In the genomic region with DNA sequence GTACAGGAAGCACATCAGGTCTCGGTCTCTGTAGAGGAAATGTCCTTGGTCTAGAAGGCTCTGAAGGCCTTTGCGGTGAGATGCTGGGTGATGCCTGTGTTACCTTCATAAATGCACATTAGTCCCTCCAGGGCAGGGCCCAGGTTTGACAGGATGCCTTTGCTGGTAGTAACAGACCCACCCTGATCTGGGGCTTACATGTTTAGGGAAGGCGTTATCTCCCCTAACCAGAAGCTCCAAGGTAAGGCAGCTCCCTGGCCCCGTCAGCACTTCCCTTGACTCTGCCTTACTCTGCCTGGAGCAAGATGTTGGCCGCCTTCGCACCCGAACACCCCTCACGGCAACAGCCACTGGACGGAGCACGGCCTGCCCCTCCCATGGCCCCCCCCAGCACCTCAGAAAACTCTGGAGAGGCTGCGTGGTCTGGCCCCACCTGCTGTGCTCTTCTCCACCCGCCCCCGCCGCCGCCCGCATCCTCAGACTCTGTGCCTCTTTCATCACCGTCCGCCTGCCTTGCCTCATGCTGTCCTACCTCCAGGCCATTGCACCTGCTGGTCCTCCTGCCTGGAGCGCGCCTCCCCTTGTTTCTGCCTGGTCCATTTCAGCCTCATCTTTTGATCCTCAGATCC, we compare ENCODE assay signal across 1 cellular context.
TF ChIP-seq lines count a peak whose summit lies in the region.

No MANE protein-coding gene starts in this region.

TF ChIP-seq in K562, 482 proteins besides CTCF, POLR2A, EP300 and RAD21 (continued from another document and continues in another):
- TF ChIP-seq, protein P1, sequence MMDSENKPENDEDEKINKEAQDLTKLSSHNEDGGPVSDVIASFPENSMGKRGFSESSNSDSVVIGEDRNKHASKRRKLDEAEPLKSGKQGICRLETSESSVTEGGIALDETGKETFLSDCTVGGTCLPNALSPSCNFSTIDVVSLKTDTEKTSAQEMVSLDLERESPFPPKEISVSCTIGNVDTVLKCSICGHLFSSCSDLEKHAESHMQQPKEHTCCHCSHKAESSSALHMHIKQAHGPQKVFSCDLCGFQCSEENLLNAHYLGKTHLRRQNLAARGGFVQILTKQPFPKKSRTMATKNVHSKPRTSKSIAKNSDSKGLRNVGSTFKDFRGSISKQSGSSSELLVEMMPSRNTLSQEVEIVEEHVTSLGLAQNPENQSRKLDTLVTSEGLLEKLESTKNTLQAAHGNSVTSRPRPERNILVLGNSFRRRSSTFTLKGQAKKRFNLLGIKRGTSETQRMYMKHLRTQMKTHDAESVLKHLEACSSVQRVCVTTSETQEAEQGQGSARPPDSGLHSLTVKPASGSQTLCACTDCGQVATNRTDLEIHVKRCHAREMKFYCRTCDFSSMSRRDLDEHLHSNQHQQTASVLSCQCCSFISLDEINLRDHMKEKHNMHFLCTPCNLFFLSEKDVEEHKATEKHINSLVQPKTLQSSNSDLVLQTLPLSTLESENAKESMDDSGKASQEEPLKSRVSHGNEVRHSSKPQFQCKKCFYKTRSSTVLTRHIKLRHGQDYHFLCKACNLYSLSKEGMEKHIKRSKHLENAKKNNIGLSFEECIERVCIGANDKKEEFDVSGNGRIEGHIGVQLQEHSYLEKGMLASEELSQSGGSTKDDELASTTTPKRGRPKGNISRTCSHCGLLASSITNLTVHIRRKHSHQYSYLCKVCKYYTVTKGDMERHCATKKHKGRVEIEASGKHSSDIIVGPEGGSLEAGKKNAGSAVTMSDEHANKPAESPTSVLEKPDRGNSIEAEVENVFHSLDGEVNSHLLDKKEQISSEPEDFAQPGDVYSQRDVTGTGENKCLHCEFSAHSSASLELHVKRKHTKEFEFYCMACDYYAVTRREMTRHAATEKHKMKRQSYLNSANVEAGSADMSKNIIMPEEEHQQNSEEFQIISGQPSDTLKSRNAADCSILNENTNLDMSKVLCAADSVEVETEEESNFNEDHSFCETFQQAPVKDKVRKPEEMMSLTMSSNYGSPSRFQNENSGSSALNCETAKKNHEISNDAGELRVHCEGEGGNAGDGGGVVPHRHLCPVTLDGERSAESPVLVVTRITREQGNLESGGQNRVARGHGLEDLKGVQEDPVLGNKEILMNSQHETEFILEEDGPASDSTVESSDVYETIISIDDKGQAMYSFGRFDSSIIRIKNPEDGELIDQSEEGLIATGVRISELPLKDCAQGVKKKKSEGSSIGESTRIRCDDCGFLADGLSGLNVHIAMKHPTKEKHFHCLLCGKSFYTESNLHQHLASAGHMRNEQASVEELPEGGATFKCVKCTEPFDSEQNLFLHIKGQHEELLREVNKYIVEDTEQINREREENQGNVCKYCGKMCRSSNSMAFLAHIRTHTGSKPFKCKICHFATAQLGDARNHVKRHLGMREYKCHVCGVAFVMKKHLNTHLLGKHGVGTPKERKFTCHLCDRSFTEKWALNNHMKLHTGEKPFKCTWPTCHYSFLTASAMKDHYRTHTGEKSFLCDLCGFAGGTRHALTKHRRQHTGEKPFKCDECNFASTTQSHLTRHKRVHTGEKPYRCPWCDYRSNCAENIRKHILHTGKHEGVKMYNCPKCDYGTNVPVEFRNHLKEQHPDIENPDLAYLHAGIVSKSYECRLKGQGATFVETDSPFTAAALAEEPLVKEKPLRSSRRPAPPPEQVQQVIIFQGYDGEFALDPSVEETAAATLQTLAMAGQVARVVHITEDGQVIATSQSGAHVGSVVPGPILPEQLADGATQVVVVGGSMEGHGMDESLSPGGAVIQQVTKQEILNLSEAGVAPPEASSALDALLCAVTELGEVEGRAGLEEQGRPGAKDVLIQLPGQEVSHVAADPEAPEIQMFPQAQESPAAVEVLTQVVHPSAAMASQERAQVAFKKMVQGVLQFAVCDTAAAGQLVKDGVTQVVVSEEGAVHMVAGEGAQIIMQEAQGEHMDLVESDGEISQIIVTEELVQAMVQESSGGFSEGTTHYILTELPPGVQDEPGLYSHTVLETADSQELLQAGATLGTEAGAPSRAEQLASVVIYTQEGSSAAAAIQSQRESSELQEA (IDR thresholded peaks at IDR 0.05; ENCODE audit: low read depth) = no peak
- TF ChIP-seq UBTF (IDR thresholded peaks at IDR 0.05; ENCODE audit: borderline replicate concordance in 1 of 2, low read depth in 2 of 2, low read length in 2 of 2) (0 out of 4 replicates have a peak, but pooled peaks of 1 of the 2 experiments have one; percentile 40), PRDM10 (IDR thresholded peaks at IDR 0.05; ENCODE audit: partially characterized antibody) (peak; percentile 40), ESRRA (IDR thresholded peaks at IDR 0.05; ENCODE audit: borderline replicate concordance, low read depth) (no peak; the same call in 1 of the 2 replicates), HNRNPH1 (optimal IDR thresholded peaks at IDR 0.05; ENCODE audit: low read depth, low read length) (no peak), PATZ1 (CRISPR knock-in tag; IDR thresholded peaks at IDR 0.05; ENCODE audit: borderline replicate concordance) (no peak), FOXA1 (IDR thresholded peaks at IDR 0.05; ENCODE audit: borderline replicate concordance) (no peak), U2AF2 (optimal IDR thresholded peaks at IDR 0.05; ENCODE audit: low read depth, low read length) (no peak), CBX2 (IDR thresholded peaks at IDR 0.05; ENCODE audit: insufficient read depth, low read length, poor library complexity, severe bottlenecking) (no peak), SMC3 (conservative IDR thresholded peaks at IDR 0.05; ENCODE audit: insufficient read depth, low read depth, low read length) (no peak), HDGF (IDR thresholded peaks at IDR 0.05) (0 out of 2 replicates have a peak, but pooled peaks have one; percentile 72), TGIF2 (CRISPR knock-in tag; IDR thresholded peaks at IDR 0.05) (no peak), FOXJ2 (tag; IDR thresholded peaks at IDR 0.05) (no peak), POLR2AphosphoS2 (IDR thresholded peaks at IDR 0.05; ENCODE audit: low read length) (no peak), ZNF277 (CRISPR knock-in tag; IDR thresholded peaks at IDR 0.05; ENCODE audit: borderline replicate concordance) (no peak), SNRNP70 (optimal IDR thresholded peaks at IDR 0.05; ENCODE audit: low read depth, low read length) (no peak), ZNF445 (CRISPR knock-in tag; IDR thresholded peaks at IDR 0.05; ENCODE audit: low read depth) (no peak), ZNF239 (CRISPR knock-in tag; IDR thresholded peaks at IDR 0.05) (no peak), ELF1 (tag; IDR thresholded peaks at IDR 0.05) (no peak), COPS2 (conservative IDR thresholded peaks at IDR 0.05) (no peak), SOX6 (IDR thresholded peaks at IDR 0.05) (peak; percentile 67), HOXB6 (CRISPR knock-in tag; IDR thresholded peaks at IDR 0.05; ENCODE audit: borderline replicate concordance) (no peak), RBBP5 (IDR thresholded peaks at IDR 0.05; ENCODE audit: borderline replicate concordance, insufficient read depth, low read length, poor library complexity, severe bottlenecking) (no peak), ZNF668 (CRISPR knock-in tag; IDR thresholded peaks at IDR 0.05) (no peak), ZNF12 (CRISPR knock-in tag; IDR thresholded peaks at IDR 0.05) (no peak), ZNF263 (CRISPR knock-in tag; IDR thresholded peaks at IDR 0.05; ENCODE audit: borderline replicate concordance) (peak; percentile 58; the same call in 1 of the 2 replicates), RNF2 (IDR thresholded peaks at IDR 0.05) (no peak; the same call in 1 of the 2 replicates), CREM (IDR thresholded peaks at IDR 0.05; ENCODE audit: low read depth) (peak; percentile 57; the same call in 1 of the 2 replicates), ETS1 (conservative IDR thresholded peaks at IDR 0.05; ENCODE audit: control insufficient read depth, low read depth, low read length) (0 out of 2 replicates have a peak, but pooled peaks have one; percentile 34), MTF1 (CRISPR knock-in tag; IDR thresholded peaks at IDR 0.05; ENCODE audit: borderline replicate concordance) (no peak), SIRT6 (IDR thresholded peaks at IDR 0.05; ENCODE audit: low read depth, low read length) (no peak)
- TF ChIP-seq, protein P2, sequence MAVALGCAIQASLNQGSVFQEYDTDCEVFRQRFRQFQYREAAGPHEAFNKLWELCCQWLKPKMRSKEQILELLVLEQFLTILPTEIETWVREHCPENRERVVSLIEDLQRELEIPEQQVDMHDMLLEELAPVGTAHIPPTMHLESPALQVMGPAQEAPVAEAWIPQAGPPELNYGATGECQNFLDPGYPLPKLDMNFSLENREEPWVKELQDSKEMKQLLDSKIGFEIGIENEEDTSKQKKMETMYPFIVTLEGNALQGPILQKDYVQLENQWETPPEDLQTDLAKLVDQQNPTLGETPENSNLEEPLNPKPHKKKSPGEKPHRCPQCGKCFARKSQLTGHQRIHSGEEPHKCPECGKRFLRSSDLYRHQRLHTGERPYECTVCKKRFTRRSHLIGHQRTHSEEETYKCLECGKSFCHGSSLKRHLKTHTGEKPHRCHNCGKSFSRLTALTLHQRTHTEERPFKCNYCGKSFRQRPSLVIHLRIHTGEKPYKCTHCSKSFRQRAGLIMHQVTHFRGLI (CRISPR knock-in tag; IDR thresholded peaks at IDR 0.05) = no peak
- TF ChIP-seq, protein P3, sequence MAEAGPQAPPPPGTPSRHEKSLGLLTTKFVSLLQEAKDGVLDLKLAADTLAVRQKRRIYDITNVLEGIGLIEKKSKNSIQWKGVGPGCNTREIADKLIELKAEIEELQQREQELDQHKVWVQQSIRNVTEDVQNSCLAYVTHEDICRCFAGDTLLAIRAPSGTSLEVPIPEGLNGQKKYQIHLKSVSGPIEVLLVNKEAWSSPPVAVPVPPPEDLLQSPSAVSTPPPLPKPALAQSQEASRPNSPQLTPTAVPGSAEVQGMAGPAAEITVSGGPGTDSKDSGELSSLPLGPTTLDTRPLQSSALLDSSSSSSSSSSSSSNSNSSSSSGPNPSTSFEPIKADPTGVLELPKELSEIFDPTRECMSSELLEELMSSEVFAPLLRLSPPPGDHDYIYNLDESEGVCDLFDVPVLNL (CRISPR knock-in tag; IDR thresholded peaks at IDR 0.05; ENCODE audit: low read depth) = no peak
